8 cellular contexts compared by ENCODE assay signal in genomic region chr2:110022278-110022677, GRCh38.
A peak's percentile ranks its signal among the peaks of the same experiment; 100 is the strongest.
DNase-seq lines count a peak whose midpoint lies in the region; ATAC-seq, FAIRE-seq and TF ChIP-seq lines count a peak whose summit lies in the region.
"Not testable (repeated sequence)": the region's sequence is repeated elsewhere in the genome, so short reads cannot be mapped to it uniquely, and the experiment has no call there.

No MANE protein-coding gene starts in this region.

- not testable (repeated sequence) for H3K4me2 ChIP-seq in GM23338; HepG2 (ENCODE audit: low read depth, low read length)

- DNase-seq in GM23338 (ENCODE audit: low spot score); HepG2 (ENCODE audit: low spot score); natural killer cell treated with Interleukin-12 subunit alpha and Interleukin-12 subunit beta and Interleukin-15 and Interleukin-18, amount 100 ng/mL, for 72 hours (ENCODE audit: low spot score); sciatic nerve (ENCODE audit: low spot score); urothelium cell line (ENCODE audit: low spot score): not testable (repeated sequence)
- peak; percentile 32 for DNase-seq in right atrium auricular region (ENCODE audit: low spot score)
- DNase-seq in lower lobe of right lung, result peak; percentile 10

- WGBS in HepG2 (ENCODE audit: low lambda C conversion rate), result no CpG with 5 or more reads among the region's 9 CpGs

- TF ChIP-seq RAD21 in HepG2 (CRISPR knock-in tag; IDR thresholded peaks at IDR 0.05), result not testable (repeated sequence)

- TF ChIP-seq CTCF in GM23338 (conservative IDR thresholded peaks at IDR 0.05; ENCODE audit: low read depth in 2 of 2); right atrium auricular region (IDR thresholded peaks at IDR 0.05); HepG2 (CRISPR knock-in tag; IDR thresholded peaks at IDR 0.05); lower lobe of right lung (IDR thresholded peaks at IDR 0.05): not testable (repeated sequence)

- not testable (repeated sequence) for H3K27ac ChIP-seq in GM23338 (ENCODE audit: low read depth); right atrium auricular region; HepG2 (ENCODE audit: extremely low read length, insufficient read depth, low read length); lower lobe of right lung

- H3K4me1 ChIP-seq in GM23338 (ENCODE audit: insufficient read depth); right atrium auricular region; HepG2 (ENCODE audit: insufficient read depth, low read length); lower lobe of right lung: not testable (repeated sequence)

- TF ChIP-seq EP300 in HepG2 (IDR thresholded peaks at IDR 0.05; ENCODE audit: low read depth in 2 of 2, low read length in 2 of 2); HepG2 (CRISPR knock-in tag; IDR thresholded peaks at IDR 0.05; ENCODE audit: borderline replicate concordance): not testable (repeated sequence)

- TF ChIP-seq POLR2A in HepG2 (IDR thresholded peaks at IDR 0.05; ENCODE audit: insufficient read depth in 1 of 2, low read depth in 2 of 2, low read length in 2 of 2), result not testable (repeated sequence)

- ATAC-seq in GM23338, result peak; percentile 33
- peak; percentile 6 for ATAC-seq in activated T-helper 17 cell treated with anti-CD3 and anti-CD28 coated beads, Interleukin-2, amount 50 U/mL, for 72 hours (replicated peaks)
- ATAC-seq in HepG2, result peak; percentile 26
- ATAC-seq in lower lobe of right lung, result peak; percentile 11 to 33
- ATAC-seq in natural killer cell treated with Interleukin-12 subunit alpha and Interleukin-12 subunit beta and Interleukin-15 and Interleukin-18, amount 100 ng/mL, for 72 hours, result peak; percentile 7
- peak; percentile 26 for ATAC-seq in sciatic nerve

- in situ Hi-C loops in HepG2 (cut with HindIII; ENCODE audit: extremely low pct_ligation_motif_present, low pct_unique_long_range_greater_than_20kb), result not testable (repeated sequence)

- H3K4me1 Mint-ChIP-seq in GM23338; activated T-helper 17 cell treated with anti-CD3 and anti-CD28 coated beads, Interleukin-2, amount 50 U/mL, for 72 hours; natural killer cell treated with Interleukin-12 subunit alpha and Interleukin-12 subunit beta and Interleukin-15 and Interleukin-18, amount 100 ng/mL, for 72 hours (ENCODE audit: low read depth in 2 of 2): not testable (repeated sequence)

- not testable (repeated sequence) for H4K20me1 ChIP-seq in GM23338 (replicated peaks; ENCODE audit: insufficient read depth); HepG2 (ENCODE audit: insufficient read depth, low read length)

- BruUV-seq in HepG2 (replicated peaks; lab: Mats Ljungman, UMichigan), result not testable (repeated sequence)

- not testable (repeated sequence) for H3K9me3 ChIP-seq in right atrium auricular region; HepG2 (ENCODE audit: low read length); lower lobe of right lung

- H3K27me3 Mint-ChIP-seq in GM23338 (ENCODE audit: insufficient read depth, low read depth, poor library complexity); activated T-helper 17 cell treated with anti-CD3 and anti-CD28 coated beads, Interleukin-2, amount 50 U/mL, for 72 hours; natural killer cell treated with Interleukin-12 subunit alpha and Interleukin-12 subunit beta and Interleukin-15 and Interleukin-18, amount 100 ng/mL, for 72 hours: not testable (repeated sequence)

- POLR2A ChIA-PET in HepG2 (lab: Yijun Ruan, JAX), result not testable (repeated sequence)

- not testable (repeated sequence) for H3K36me3 Mint-ChIP-seq in GM23338 (ENCODE audit: low read depth); activated T-helper 17 cell treated with anti-CD3 and anti-CD28 coated beads, Interleukin-2, amount 50 U/mL, for 72 hours (ENCODE audit: low read depth); natural killer cell treated with Interleukin-12 subunit alpha and Interleukin-12 subunit beta and Interleukin-15 and Interleukin-18, amount 100 ng/mL, for 72 hours

- CTCF ChIA-PET in HepG2 (lab: Yijun Ruan, JAX; ENCODE audit: low intra/inter-chr PET ratio, low total read pairs), result not testable (repeated sequence)

- H3K9me3 Mint-ChIP-seq in GM23338; activated T-helper 17 cell treated with anti-CD3 and anti-CD28 coated beads, Interleukin-2, amount 50 U/mL, for 72 hours; natural killer cell treated with Interleukin-12 subunit alpha and Interleukin-12 subunit beta and Interleukin-15 and Interleukin-18, amount 100 ng/mL, for 72 hours: not testable (repeated sequence)

- intact Hi-C loops in HepG2 (cut with micrococcal nuclease; ENCODE audit: unreplicated experiment); lower lobe of right lung (cut with DNase I); sciatic nerve (cut with DNase I): not testable (repeated sequence)

- not testable (repeated sequence) for H3K9ac ChIP-seq in HepG2 (ENCODE audit: insufficient read depth, low read depth, low read length)

- H3F3A ChIP-seq in GM23338 (replicated peaks; ENCODE audit: low read depth), result not testable (repeated sequence)

- not testable (repeated sequence) for H3K4me3 ChIP-seq in GM23338; right atrium auricular region; HepG2 (replicated peaks in 1 of 3; ENCODE audit: insufficient read depth in 1 of 3, low read depth in 2 of 3, low read length in 3 of 3); lower lobe of right lung

- not testable (repeated sequence) for H3K27ac Mint-ChIP-seq in GM23338; activated T-helper 17 cell treated with anti-CD3 and anti-CD28 coated beads, Interleukin-2, amount 50 U/mL, for 72 hours; natural killer cell treated with Interleukin-12 subunit alpha and Interleukin-12 subunit beta and Interleukin-15 and Interleukin-18, amount 100 ng/mL, for 72 hours

- not testable (repeated sequence) for H3K4me3 Mint-ChIP-seq in GM23338; activated T-helper 17 cell treated with anti-CD3 and anti-CD28 coated beads, Interleukin-2, amount 50 U/mL, for 72 hours; natural killer cell treated with Interleukin-12 subunit alpha and Interleukin-12 subunit beta and Interleukin-15 and Interleukin-18, amount 100 ng/mL, for 72 hours

- H2AFZ ChIP-seq in GM23338; HepG2 (ENCODE audit: low read length): not testable (repeated sequence)

- H3K27me3 ChIP-seq in GM23338 (ENCODE audit: insufficient read depth); right atrium auricular region; HepG2 (ENCODE audit: control insufficient read depth in 1 of 2, insufficient read depth in 2 of 2, low read length in 2 of 2); lower lobe of right lung (ENCODE audit: low read depth): not testable (repeated sequence)

- H3K36me3 ChIP-seq in GM23338 (ENCODE audit: insufficient read depth); right atrium auricular region; HepG2 (replicated peaks in 1 of 2; ENCODE audit: control insufficient read depth in 1 of 2, insufficient read depth in 2 of 2, low read length in 2 of 2); lower lobe of right lung: not testable (repeated sequence)

- H3K9me2 ChIP-seq in GM23338 (ENCODE audit: insufficient read depth), result not testable (repeated sequence)

- H3K79me2 ChIP-seq in GM23338 (replicated peaks; ENCODE audit: insufficient read depth); HepG2 (ENCODE audit: insufficient read depth, low read length): not testable (repeated sequence)

- not testable (repeated sequence) for FAIRE-seq in HepG2 (lab: Jason Lieb, UNC)
- peak; percentile 95 for FAIRE-seq in urothelium cell line (lab: Jason Lieb, UNC)
